Comparison of ENCODE assay signal across 1 cellular context in genomic region chr1:111214884-111215283, GRCh38.
TF ChIP-seq lines count a peak whose summit lies in the region.

No MANE protein-coding gene starts in this region.

TF ChIP-seq in GM12878, 131 proteins besides CTCF, POLR2A, EP300 and RAD21 (continued from another document):
- TF ChIP-seq, protein P1, sequence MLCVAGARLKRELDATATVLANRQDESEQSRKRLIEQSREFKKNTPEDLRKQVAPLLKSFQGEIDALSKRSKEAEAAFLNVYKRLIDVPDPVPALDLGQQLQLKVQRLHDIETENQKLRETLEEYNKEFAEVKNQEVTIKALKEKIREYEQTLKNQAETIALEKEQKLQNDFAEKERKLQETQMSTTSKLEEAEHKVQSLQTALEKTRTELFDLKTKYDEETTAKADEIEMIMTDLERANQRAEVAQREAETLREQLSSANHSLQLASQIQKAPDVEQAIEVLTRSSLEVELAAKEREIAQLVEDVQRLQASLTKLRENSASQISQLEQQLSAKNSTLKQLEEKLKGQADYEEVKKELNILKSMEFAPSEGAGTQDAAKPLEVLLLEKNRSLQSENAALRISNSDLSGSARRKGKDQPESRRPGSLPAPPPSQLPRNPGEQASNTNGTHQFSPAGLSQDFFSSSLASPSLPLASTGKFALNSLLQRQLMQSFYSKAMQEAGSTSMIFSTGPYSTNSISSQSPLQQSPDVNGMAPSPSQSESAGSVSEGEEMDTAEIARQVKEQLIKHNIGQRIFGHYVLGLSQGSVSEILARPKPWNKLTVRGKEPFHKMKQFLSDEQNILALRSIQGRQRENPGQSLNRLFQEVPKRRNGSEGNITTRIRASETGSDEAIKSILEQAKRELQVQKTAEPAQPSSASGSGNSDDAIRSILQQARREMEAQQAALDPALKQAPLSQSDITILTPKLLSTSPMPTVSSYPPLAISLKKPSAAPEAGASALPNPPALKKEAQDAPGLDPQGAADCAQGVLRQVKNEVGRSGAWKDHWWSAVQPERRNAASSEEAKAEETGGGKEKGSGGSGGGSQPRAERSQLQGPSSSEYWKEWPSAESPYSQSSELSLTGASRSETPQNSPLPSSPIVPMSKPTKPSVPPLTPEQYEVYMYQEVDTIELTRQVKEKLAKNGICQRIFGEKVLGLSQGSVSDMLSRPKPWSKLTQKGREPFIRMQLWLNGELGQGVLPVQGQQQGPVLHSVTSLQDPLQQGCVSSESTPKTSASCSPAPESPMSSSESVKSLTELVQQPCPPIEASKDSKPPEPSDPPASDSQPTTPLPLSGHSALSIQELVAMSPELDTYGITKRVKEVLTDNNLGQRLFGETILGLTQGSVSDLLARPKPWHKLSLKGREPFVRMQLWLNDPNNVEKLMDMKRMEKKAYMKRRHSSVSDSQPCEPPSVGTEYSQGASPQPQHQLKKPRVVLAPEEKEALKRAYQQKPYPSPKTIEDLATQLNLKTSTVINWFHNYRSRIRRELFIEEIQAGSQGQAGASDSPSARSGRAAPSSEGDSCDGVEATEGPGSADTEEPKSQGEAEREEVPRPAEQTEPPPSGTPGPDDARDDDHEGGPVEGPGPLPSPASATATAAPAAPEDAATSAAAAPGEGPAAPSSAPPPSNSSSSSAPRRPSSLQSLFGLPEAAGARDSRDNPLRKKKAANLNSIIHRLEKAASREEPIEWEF (IDR thresholded peaks at IDR 0.05; ENCODE audit: insufficient replicate concordance, low read depth, low read length) = peak; percentile 43
- TF ChIP-seq NFIC (IDR thresholded peaks at IDR 0.05; ENCODE audit: low read depth, low read length) = no peak
- 0 out of 2 replicates have a peak, but pooled peaks have one; percentile 13 for TF ChIP-seq PAX5 (IDR thresholded peaks at IDR 0.05; ENCODE audit: borderline replicate concordance, low read depth, low read length)
- TF ChIP-seq NBN (IDR thresholded peaks at IDR 0.05) = peak; percentile 22; the same call in 1 of the 2 replicates
- TF ChIP-seq TCF12 (IDR thresholded peaks at IDR 0.05; ENCODE audit: low read depth, low read length) = 0 out of 2 replicates have a peak, but pooled peaks have one; percentile 32
- TF ChIP-seq, protein P2, sequence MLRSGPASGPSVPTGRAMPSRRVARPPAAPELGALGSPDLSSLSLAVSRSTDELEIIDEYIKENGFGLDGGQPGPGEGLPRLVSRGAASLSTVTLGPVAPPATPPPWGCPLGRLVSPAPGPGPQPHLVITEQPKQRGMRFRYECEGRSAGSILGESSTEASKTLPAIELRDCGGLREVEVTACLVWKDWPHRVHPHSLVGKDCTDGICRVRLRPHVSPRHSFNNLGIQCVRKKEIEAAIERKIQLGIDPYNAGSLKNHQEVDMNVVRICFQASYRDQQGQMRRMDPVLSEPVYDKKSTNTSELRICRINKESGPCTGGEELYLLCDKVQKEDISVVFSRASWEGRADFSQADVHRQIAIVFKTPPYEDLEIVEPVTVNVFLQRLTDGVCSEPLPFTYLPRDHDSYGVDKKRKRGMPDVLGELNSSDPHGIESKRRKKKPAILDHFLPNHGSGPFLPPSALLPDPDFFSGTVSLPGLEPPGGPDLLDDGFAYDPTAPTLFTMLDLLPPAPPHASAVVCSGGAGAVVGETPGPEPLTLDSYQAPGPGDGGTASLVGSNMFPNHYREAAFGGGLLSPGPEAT (IDR thresholded peaks at IDR 0.05; ENCODE audit: low read depth) = peak; percentile 12; the same call in 1 of the 2 replicates
- peak; percentile 45; the same call in 1 of the 3 replicates for TF ChIP-seq POU2F2 (IDR thresholded peaks at IDR 0.05; ENCODE audit: borderline replicate concordance, low read depth, low read length)
- TF ChIP-seq, protein P3, sequence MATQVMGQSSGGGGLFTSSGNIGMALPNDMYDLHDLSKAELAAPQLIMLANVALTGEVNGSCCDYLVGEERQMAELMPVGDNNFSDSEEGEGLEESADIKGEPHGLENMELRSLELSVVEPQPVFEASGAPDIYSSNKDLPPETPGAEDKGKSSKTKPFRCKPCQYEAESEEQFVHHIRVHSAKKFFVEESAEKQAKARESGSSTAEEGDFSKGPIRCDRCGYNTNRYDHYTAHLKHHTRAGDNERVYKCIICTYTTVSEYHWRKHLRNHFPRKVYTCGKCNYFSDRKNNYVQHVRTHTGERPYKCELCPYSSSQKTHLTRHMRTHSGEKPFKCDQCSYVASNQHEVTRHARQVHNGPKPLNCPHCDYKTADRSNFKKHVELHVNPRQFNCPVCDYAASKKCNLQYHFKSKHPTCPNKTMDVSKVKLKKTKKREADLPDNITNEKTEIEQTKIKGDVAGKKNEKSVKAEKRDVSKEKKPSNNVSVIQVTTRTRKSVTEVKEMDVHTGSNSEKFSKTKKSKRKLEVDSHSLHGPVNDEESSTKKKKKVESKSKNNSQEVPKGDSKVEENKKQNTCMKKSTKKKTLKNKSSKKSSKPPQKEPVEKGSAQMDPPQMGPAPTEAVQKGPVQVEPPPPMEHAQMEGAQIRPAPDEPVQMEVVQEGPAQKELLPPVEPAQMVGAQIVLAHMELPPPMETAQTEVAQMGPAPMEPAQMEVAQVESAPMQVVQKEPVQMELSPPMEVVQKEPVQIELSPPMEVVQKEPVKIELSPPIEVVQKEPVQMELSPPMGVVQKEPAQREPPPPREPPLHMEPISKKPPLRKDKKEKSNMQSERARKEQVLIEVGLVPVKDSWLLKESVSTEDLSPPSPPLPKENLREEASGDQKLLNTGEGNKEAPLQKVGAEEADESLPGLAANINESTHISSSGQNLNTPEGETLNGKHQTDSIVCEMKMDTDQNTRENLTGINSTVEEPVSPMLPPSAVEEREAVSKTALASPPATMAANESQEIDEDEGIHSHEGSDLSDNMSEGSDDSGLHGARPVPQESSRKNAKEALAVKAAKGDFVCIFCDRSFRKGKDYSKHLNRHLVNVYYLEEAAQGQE (IDR thresholded peaks at IDR 0.05; ENCODE audit: low read depth, low read length) = no peak
- peak; percentile 4; the same call in 1 of the 2 replicates for TF ChIP-seq STAT3 (IDR thresholded peaks at IDR 0.05; ENCODE audit: low read depth, low read length)
- TF ChIP-seq ASH2L (IDR thresholded peaks at IDR 0.05; ENCODE audit: borderline replicate concordance, low read depth) = no peak
- TF ChIP-seq, protein P4, sequence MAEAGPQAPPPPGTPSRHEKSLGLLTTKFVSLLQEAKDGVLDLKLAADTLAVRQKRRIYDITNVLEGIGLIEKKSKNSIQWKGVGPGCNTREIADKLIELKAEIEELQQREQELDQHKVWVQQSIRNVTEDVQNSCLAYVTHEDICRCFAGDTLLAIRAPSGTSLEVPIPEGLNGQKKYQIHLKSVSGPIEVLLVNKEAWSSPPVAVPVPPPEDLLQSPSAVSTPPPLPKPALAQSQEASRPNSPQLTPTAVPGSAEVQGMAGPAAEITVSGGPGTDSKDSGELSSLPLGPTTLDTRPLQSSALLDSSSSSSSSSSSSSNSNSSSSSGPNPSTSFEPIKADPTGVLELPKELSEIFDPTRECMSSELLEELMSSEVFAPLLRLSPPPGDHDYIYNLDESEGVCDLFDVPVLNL (IDR thresholded peaks at IDR 0.05; ENCODE audit: low read depth, low read length) = no peak
- TF ChIP-seq CBX3 (IDR thresholded peaks at IDR 0.05; ENCODE audit: borderline replicate concordance, low read depth) = no peak
- peak; percentile 55 for TF ChIP-seq EED (IDR thresholded peaks at IDR 0.05; ENCODE audit: low read depth)
- TF ChIP-seq, protein P5, sequence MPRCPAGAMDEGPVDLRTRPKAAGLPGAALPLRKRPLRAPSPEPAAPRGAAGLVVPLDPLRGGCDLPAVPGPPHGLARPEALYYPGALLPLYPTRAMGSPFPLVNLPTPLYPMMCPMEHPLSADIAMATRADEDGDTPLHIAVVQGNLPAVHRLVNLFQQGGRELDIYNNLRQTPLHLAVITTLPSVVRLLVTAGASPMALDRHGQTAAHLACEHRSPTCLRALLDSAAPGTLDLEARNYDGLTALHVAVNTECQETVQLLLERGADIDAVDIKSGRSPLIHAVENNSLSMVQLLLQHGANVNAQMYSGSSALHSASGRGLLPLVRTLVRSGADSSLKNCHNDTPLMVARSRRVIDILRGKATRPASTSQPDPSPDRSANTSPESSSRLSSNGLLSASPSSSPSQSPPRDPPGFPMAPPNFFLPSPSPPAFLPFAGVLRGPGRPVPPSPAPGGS (IDR thresholded peaks at IDR 0.05; ENCODE audit: borderline replicate concordance, insufficient read depth, low read depth, low read length, poor library complexity, severe bottlenecking) = peak; percentile 64
- TF ChIP-seq TAF1 (IDR thresholded peaks at IDR 0.05; ENCODE audit: borderline replicate concordance, low read depth, low read length) = peak; percentile 43; the same call in 1 of the 2 replicates
- TF ChIP-seq ZNF24 (IDR thresholded peaks at IDR 0.05) = no peak
- no peak for TF ChIP-seq SREBF2 (IDR thresholded peaks at IDR 0.05; ENCODE audit: low read length)
- TF ChIP-seq ZBTB4 (CRISPR knock-in tag; IDR thresholded peaks at IDR 0.05) = peak; percentile 4; the same call in 1 of the 2 replicates
- TF ChIP-seq HDGF (IDR thresholded peaks at IDR 0.05) = 0 out of 2 replicates have a peak, but pooled peaks have one; percentile 32
- TF ChIP-seq SIX5 (IDR thresholded peaks at IDR 0.05; ENCODE audit: low read depth, low read length, severe bottlenecking) = no peak
- TF ChIP-seq BHLHE40 (IDR thresholded peaks at IDR 0.05; ENCODE audit: borderline replicate concordance in 1 of 2, low read depth in 2 of 2, low read length in 1 of 2) = peak in 1 of 2 experiments; percentile 42; a peak in 1 of 4 replicates
- 0 out of 2 replicates have a peak, but pooled peaks have one; percentile 17 for TF ChIP-seq SMAD5 (IDR thresholded peaks at IDR 0.05; ENCODE audit: low read depth)
- no peak for TF ChIP-seq IKZF1 (conservative IDR thresholded peaks at IDR 0.05)
- TF ChIP-seq HSF1 (IDR thresholded peaks at IDR 0.05; ENCODE audit: low read depth, low read length) = no peak
- no peak for TF ChIP-seq EGR1 (IDR thresholded peaks at IDR 0.05; ENCODE audit: borderline replicate concordance in 1 of 2, low read depth in 2 of 2, low read length in 2 of 2)
- TF ChIP-seq SMC3 (IDR thresholded peaks at IDR 0.05; ENCODE audit: borderline replicate concordance, low read length) = 0 out of 2 replicates have a peak, but pooled peaks have one; percentile 8
- no peak for TF ChIP-seq ELK1 (IDR thresholded peaks at IDR 0.05; ENCODE audit: low read depth, low read length)
- TF ChIP-seq, protein P6, sequence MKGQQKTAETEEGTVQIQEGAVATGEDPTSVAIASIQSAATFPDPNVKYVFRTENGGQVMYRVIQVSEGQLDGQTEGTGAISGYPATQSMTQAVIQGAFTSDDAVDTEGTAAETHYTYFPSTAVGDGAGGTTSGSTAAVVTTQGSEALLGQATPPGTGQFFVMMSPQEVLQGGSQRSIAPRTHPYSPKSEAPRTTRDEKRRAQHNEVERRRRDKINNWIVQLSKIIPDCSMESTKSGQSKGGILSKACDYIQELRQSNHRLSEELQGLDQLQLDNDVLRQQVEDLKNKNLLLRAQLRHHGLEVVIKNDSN (IDR thresholded peaks at IDR 0.05; ENCODE audit: borderline replicate concordance, extremely low read length, insufficient read depth, low read depth, low read length) = no peak
- no peak for TF ChIP-seq MYB (IDR thresholded peaks at IDR 0.05; ENCODE audit: borderline replicate concordance, low read depth, low read length)
- TF ChIP-seq, protein P7, sequence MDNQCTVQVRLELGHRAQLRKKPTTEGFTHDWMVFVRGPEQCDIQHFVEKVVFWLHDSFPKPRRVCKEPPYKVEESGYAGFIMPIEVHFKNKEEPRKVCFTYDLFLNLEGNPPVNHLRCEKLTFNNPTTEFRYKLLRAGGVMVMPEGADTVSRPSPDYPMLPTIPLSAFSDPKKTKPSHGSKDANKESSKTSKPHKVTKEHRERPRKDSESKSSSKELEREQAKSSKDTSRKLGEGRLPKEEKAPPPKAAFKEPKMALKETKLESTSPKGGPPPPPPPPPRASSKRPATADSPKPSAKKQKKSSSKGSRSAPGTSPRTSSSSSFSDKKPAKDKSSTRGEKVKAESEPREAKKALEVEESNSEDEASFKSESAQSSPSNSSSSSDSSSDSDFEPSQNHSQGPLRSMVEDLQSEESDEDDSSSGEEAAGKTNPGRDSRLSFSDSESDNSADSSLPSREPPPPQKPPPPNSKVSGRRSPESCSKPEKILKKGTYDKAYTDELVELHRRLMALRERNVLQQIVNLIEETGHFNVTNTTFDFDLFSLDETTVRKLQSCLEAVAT (IDR thresholded peaks at IDR 0.05) = peak; percentile 85
- peak; percentile 21 for TF ChIP-seq SMAD1 (IDR thresholded peaks at IDR 0.05; ENCODE audit: low read depth, partially characterized antibody)
TF ChIP-seq in GM12878: peak in this region for 21.
